ENCODE assay signal across 23 cellular contexts in the genomic region with DNA sequence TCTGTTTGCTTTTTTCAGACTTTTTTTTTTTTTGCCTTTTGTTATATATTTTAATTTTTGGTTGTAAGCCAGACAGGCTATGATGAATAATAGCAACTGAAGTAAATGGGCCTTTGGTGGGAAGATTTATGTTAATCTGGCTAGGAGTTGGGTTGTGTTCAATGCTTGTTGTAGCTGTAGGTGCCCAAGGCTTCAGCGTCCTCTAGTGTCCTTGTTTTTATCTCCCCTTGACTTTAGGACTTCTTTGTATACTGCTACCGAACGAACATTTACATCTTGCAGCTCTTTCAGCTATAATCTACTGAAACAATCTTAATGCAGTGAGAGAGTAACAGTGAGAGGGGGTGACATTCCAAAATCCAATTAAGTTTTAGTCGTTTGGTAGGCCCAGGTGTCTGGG.
"Had no signal": no experiment of that assay in that cellular context is flagged by ENCODE, and none has a peak within 500 bp of the region (broad histone marks: within the 10 kb centered on the region; RNA-seq: fewer than 3 reads in every experiment).

No MANE protein-coding gene starts in this region.

- H3K4me1 ChIP-seq: esophagus squamous epithelium, psoas muscle, tibial nerve had no signal

- FAIRE-seq: endothelial cell of umbilical vein, urothelium cell line had no signal

- H3K4me3 ChIP-seq: esophagus squamous epithelium, mucosa of descending colon, ovary, psoas muscle, skin epidermis, tibial nerve had no signal

- H3K27me3 ChIP-seq: esophagus squamous epithelium, ovary, tibial nerve had no signal

- H3K27ac ChIP-seq: esophagus squamous epithelium, ovary, psoas muscle, skin epidermis, tibial nerve had no signal

- DNase-seq: activated B cell treated with CpG ODN at 0.5 μM for 24 hours; activated CD4-positive, alpha-beta memory T cell treated with anti-CD3 and anti-CD28 coated beads for 36 hours; activated CD4-positive, alpha-beta T cell treated with anti-CD3 and anti-CD28 coated beads for 4 hours; activated CD8-positive, alpha-beta memory T cell treated with anti-CD3 and anti-CD28 coated beads, Interleukin-2, amount 10 ng/mL, durations not matched to agents 7 days and 5 days; activated naive CD4-positive, alpha-beta T cell; activated naive CD8-positive, alpha-beta T cell treated with anti-CD3 and anti-CD28 coated beads for 36 hours; activated T-cell treated with anti-CD3 and anti-CD28 coated beads, Interleukin-2, amount 50 U/mL, for 1 hour; amniotic stem cell; effector CD8-positive, alpha-beta T cell; esophagus squamous epithelium; left ventricle myocardium superior; mucosa of descending colon; naive B cell; ovary; psoas muscle; right cardiac atrium; stimulated activated naive CD8-positive, alpha-beta T cell treated with anti-CD3 and anti-CD28 coated beads, Interleukin-15, Interleukin-2, amounts not matched to agents 100 U/mL and 50 U/mL, for 24 hours; substantia nigra had no signal

- H3K9me3 ChIP-seq: esophagus squamous epithelium, ovary, psoas muscle, tibial nerve had no signal

- H3K36me3 ChIP-seq: esophagus squamous epithelium, ovary, tibial nerve had no signal

- ATAC-seq: activated CD8-positive, alpha-beta memory T cell treated with anti-CD3 and anti-CD28 coated beads, Interleukin-2, amount 10 ng/mL, durations not matched to agents 7 days and 5 days; activated T-helper 17 cell treated with anti-CD3 and anti-CD28 coated beads, Interleukin-2, amount 50 U/mL, for 72 hours; left ventricle myocardium superior; mucosa of descending colon; psoas muscle; right cardiac atrium; stimulated activated naive CD8-positive, alpha-beta T cell treated with anti-CD3 and anti-CD28 coated beads, Interleukin-15, Interleukin-2, amounts not matched to agents 100 U/mL and 50 U/mL, for 24 hours had no signal
